In the genomic region with DNA sequence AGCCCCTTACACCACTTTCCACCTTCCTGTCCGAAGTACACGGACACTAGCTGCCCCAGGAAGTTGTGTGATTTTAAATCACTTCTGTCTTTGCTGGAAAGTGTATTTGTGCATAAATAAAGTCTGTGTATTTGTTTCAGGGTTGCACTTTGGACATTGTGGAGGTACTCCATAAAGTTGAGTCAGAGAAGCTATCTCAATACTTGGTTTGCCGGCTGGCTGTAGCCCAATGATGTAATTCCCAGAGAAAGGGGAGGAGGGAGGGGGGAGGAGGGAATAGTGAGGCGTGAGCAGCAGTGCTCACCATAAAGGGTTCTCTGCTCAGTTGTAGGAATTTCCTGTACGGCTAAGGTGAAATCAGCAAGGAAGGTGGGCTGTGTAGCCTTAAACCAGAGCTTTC, we compare ENCODE assay signal across 12 cellular contexts. TPM values are rescaled to one million over a fixed set of nuclear protein-coding genes. Genes with fewer than 3 reads are reported as not detected.
DNase-seq lines count a peak whose midpoint lies in the region; ATAC-seq, FAIRE-seq and TF ChIP-seq lines count a peak whose summit lies in the region.
"Had no signal": no experiment of that assay in that cellular context is flagged by ENCODE, and none has a peak within 500 bp of the region (broad histone marks: within the 10 kb centered on the region; RNA-seq: fewer than 3 reads in every experiment).

No MANE protein-coding gene starts in this region.

- H2BK5ac ChIP-seq in IMR-90 (ENCODE audit: low read depth, low read length, poor library complexity, severe bottlenecking) = no peak overlapping the region

- no TSS peak for BruUV-seq in IMR-90 (replicated peaks; lab: Mats Ljungman, UMichigan)

- POLR2A ChIA-PET in IMR-90 (lab: Charles Lee; ENCODE audit: unreplicated experiment) = no interaction called here

- DNase-seq in IMR-90 = peak; percentile 63
- peak; percentile 74 for DNase-seq in bronchial epithelial cell (ENCODE audit: low read depth)
- no peak for DNase-seq in kidney
- no peak for DNase-seq in HTR-8/SVneo (ENCODE audit: insufficient read length, low spot score)
- DNase-seq in Ammon's horn (ENCODE audit: low spot score) = no peak
- DNase-seq in stimulated activated CD4-positive, alpha-beta T cell treated with anti-CD3 and anti-CD28 coated beads, Interleukin-4, amount 100 ng/mL, for 4 hours = no peak
- no peak for DNase-seq in medulla oblongata (ENCODE audit: extremely low spot score)
- DNase-seq: activated CD4-positive, alpha-beta memory T cell treated with anti-CD3 and anti-CD28 coated beads, Interleukin-2, amount 10 ng/mL, durations not matched to agents 7 days and 5 days; mesendoderm; NCI-H2081 had no signal

- H2AFZ ChIP-seq in IMR-90 (replicated peaks; ENCODE audit: low read length, poor library complexity) = no peak overlapping the region

- no peak overlapping the region for H3K18ac ChIP-seq in IMR-90 (ENCODE audit: low read depth, low read length)

- H3K14ac ChIP-seq in IMR-90 (replicated peaks; ENCODE audit: low read depth, low read length) = no peak overlapping the region

- dilution Hi-C loops in IMR-90 (cut with HindIII; ENCODE audit: low sequenced_read_pairs, unreplicated experiment) = no loop called here

- no peak for TF ChIP-seq CTCF in IMR-90 (conservative IDR thresholded peaks at IDR 0.05; ENCODE audit: low read depth, low read length)
- TF ChIP-seq CTCF in bronchial epithelial cell (IDR thresholded peaks at IDR 0.05; ENCODE audit: insufficient read depth, low read length, severe bottlenecking) = no peak
- TF ChIP-seq CTCF in kidney (IDR thresholded peaks at IDR 0.05; ENCODE audit: borderline replicate concordance, extremely low read depth, insufficient read depth) = no peak

- no peak overlapping the region for H4K8ac ChIP-seq in IMR-90 (ENCODE audit: low read depth in 2 of 2, low read length in 2 of 2)

- TF ChIP-seq RAD21 in IMR-90 (IDR thresholded peaks at IDR 0.05; ENCODE audit: low read length) = no peak

- H3K36me3 ChIP-seq in IMR-90 (ENCODE audit: control insufficient read depth, insufficient read depth, low read length) (peaks cover 7% of the 10 kb centered on the region), bronchial epithelial cell (ENCODE audit: control insufficient read depth, insufficient read depth, low read length) (peaks cover 8% of the 10 kb centered on the region), kidney (ENCODE audit: control insufficient read depth in 1 of 2, insufficient read depth in 2 of 2, low read length in 2 of 2) (peaks cover 6 to 18% of the 10 kb centered on the region in 2 donors), subcutaneous abdominal adipose tissue (ENCODE audit: control insufficient read depth in 5 of 5, insufficient read depth in 5 of 5, low read length in 5 of 5) (peaks cover 3 to 42% (median 23%) of the 10 kb centered on the region in 5 donors)

- no peak overlapping the region for H3K23ac ChIP-seq in IMR-90 (ENCODE audit: low read depth, low read length)

- FAIRE-seq in bronchial epithelial cell (lab: Jason Lieb, UNC) = no peak
- no peak for FAIRE-seq in kidney (lab: Jason Lieb, UNC)
- FAIRE-seq in HTR-8/SVneo (lab: Jason Lieb, UNC) = no peak

- H3K4ac ChIP-seq in IMR-90 (ENCODE audit: low read depth, low read length) = no peak overlapping the region

- H3K56ac ChIP-seq in IMR-90 (ENCODE audit: extremely low read depth, insufficient read depth, low read length) = no peak overlapping the region

- no peak for TF ChIP-seq POLR2A in IMR-90 (IDR thresholded peaks at IDR 0.05; ENCODE audit: low read depth, low read length)

- CTCF ChIA-PET in IMR-90 (lab: Yijun Ruan, JAX) = no interaction called here

- WGBS in IMR-90 (ENCODE audit: extremely low coverage in 2 of 2, insufficient read length in 1 of 2), 2 experiments = no CpG with 5 or more reads among the region's 5 CpGs

- H3K4me1 ChIP-seq in IMR-90 (ENCODE audit: control insufficient read depth, insufficient read depth, low read length) = peaks cover 4% of the 10 kb centered on the region
- peaks cover 0 to 2% of the 10 kb centered on the region in 2 donors for H3K4me1 ChIP-seq in kidney (ENCODE audit: control insufficient read depth in 1 of 2, insufficient read depth in 1 of 2, low read depth in 1 of 2, low read length in 2 of 2)
- peaks cover 4 to 37% (median 17%) of the 10 kb centered on the region in 5 donors for H3K4me1 ChIP-seq in subcutaneous abdominal adipose tissue (ENCODE audit: control insufficient read depth in 5 of 5, insufficient read depth in 5 of 5, low read length in 5 of 5)

- no peak overlapping the region for H3K4me3 ChIP-seq in IMR-90 (ENCODE audit: insufficient read depth, low read depth, low read length)
- H3K4me3 ChIP-seq in bronchial epithelial cell (ENCODE audit: low read depth, low read length) = no peak overlapping the region
- H3K4me3 ChIP-seq in kidney (ENCODE audit: low read length in 2 of 2) = no peak overlapping the region
- no peak overlapping the region for H3K4me3 ChIP-seq in subcutaneous abdominal adipose tissue (ENCODE audit: low read depth in 1 of 5, low read length in 5 of 5)
- H3K4me3 ChIP-seq: SK-N-MC had no signal

- no peaks in the 10 kb centered on the region for H3K27me3 ChIP-seq in IMR-90 (ENCODE audit: control insufficient read depth, insufficient read depth, low read length)
- no peaks in the 10 kb centered on the region for H3K27me3 ChIP-seq in bronchial epithelial cell (ENCODE audit: control insufficient read depth, insufficient read depth, low read length)
- peaks cover 0 to 14% (median 2%) of the 10 kb centered on the region in 5 donors for H3K27me3 ChIP-seq in subcutaneous abdominal adipose tissue (ENCODE audit: control insufficient read depth in 5 of 5, insufficient read depth in 4 of 5, low read length in 5 of 5)

- peaks cover 6% of the 10 kb centered on the region; the same call in 1 of the 2 replicates for H4K20me1 ChIP-seq in IMR-90 (ENCODE audit: insufficient read depth, low read length)

- no peaks in the 10 kb centered on the region; a peak in 1 of 4 replicates for H3K79me1 ChIP-seq in IMR-90 (ENCODE audit: low read depth in 1 of 2, low read length in 2 of 2)

- H3K9ac ChIP-seq in IMR-90 (ENCODE audit: low read depth, low read length) = no peak overlapping the region
- H3K9ac ChIP-seq in kidney (ENCODE audit: low read length in 2 of 2) = no peak overlapping the region
- H3K9ac ChIP-seq in subcutaneous abdominal adipose tissue (ENCODE audit: low read length in 5 of 5) = no peak overlapping the region

- in situ Hi-C loops in IMR-90 (cut with MboI; ENCODE audit: low sequenced_read_pairs) = no loop called here

- H2AK5ac ChIP-seq in IMR-90 (ENCODE audit: low read depth, low read length) = no peak overlapping the region

- no peak overlapping the region for H2BK120ac ChIP-seq in IMR-90 (ENCODE audit: low read depth, low read length)

- no peak overlapping the region for H2BK20ac ChIP-seq in IMR-90 (ENCODE audit: low read depth, low read length)

- H3K9me1 ChIP-seq in IMR-90 (ENCODE audit: insufficient read depth, low read length) = peaks cover 3% of the 10 kb centered on the region

- H4K5ac ChIP-seq in IMR-90 (ENCODE audit: low read depth, low read length) = no peak overlapping the region

- intact Hi-C loops in IMR-90 (cut with micrococcal nuclease) = no loop called here
- intact Hi-C loops in kidney (cut with DNase I) = no loop called here

- H3K4me2 ChIP-seq in IMR-90 (ENCODE audit: low read depth, low read length) = no peak overlapping the region

- no peak overlapping the region for H2BK15ac ChIP-seq in IMR-90 (ENCODE audit: low read depth, low read length)

- H3K27ac ChIP-seq in IMR-90 (ENCODE audit: insufficient read depth, low read length) = no peak overlapping the region
- peak overlapping the region; percentile 51 to 60 for H3K27ac ChIP-seq in kidney (ENCODE audit: low read depth in 2 of 2, low read length in 2 of 2)
- H3K27ac ChIP-seq in subcutaneous abdominal adipose tissue (ENCODE audit: low read depth, low read length) = peak overlapping the region; percentile 55
- H3K27ac ChIP-seq: SK-N-MC had no signal

- ATAC-seq in IMR-90 (ENCODE audit: low read depth) = peak; percentile 91

- H2AK9ac ChIP-seq in IMR-90 (replicated peaks; ENCODE audit: low read depth, low read length, poor library complexity) = peak overlapping the region; percentile 33

- H4K91ac ChIP-seq in IMR-90 (ENCODE audit: insufficient read depth, low read depth, low read length) = no peak overlapping the region

- no peaks in the 10 kb centered on the region for H3K9me3 ChIP-seq in IMR-90 (ENCODE audit: control insufficient read depth, insufficient read depth, low read length)
- no peaks in the 10 kb centered on the region for H3K9me3 ChIP-seq in kidney (ENCODE audit: control insufficient read depth in 1 of 2, low read length in 2 of 2)
- H3K9me3 ChIP-seq in subcutaneous abdominal adipose tissue (ENCODE audit: control insufficient read depth in 5 of 5, low read length in 5 of 5) = no peaks in the 10 kb centered on the region

TF ChIP-seq in IMR-90, 13 proteins besides CTCF, POLR2A, EP300 and RAD21 (continues in another document):
- no peak for TF ChIP-seq MAFK (IDR thresholded peaks at IDR 0.05; ENCODE audit: low read depth, low read length)
- no peak for TF ChIP-seq MXI1 (IDR thresholded peaks at IDR 0.05; ENCODE audit: borderline replicate concordance, low read depth, low read length)
- no peak for TF ChIP-seq SMC3 (IDR thresholded peaks at IDR 0.05; ENCODE audit: low read depth, low read length)
- TF ChIP-seq NFE2L2 (IDR thresholded peaks at IDR 0.05; ENCODE audit: low read depth, low read length) = no peak
- no peak for TF ChIP-seq CHD1 (IDR thresholded peaks at IDR 0.05; ENCODE audit: low read depth, low read length)
- TF ChIP-seq BHLHE40 (IDR thresholded peaks at IDR 0.05; ENCODE audit: low read depth, low read length) = no peak

RNA-seq across cellular contexts. Expression of gene APEX2, which starts 7.5 kb away (rescaled TPM):
- 3.4 and 4.2 TPM in 2 replicates for total RNA-seq in IMR-90 (2012; rRNA removed)
- 16.5 and 19.1 TPM in 2 replicates for polyA plus RNA-seq in IMR-90 (2012; rRNA removed)
- polyA plus RNA-seq in IMR-90 (2012; cell fraction: cytosol; rRNA removed) = 16.9 and 22.0 TPM in 2 replicates
- polyA plus RNA-seq in IMR-90 (2012; cell fraction: nucleus; rRNA removed; ENCODE audit: low replicate concordance) = 12.2 and 17.1 TPM in 2 replicates
- 7.1 and 14.3 TPM in 2 replicates for total RNA-seq in bronchial epithelial cell
- total RNA-seq in kidney = 15.9 TPM
- 16.9 TPM for polyA plus RNA-seq in kidney (ENCODE audit: insufficient read depth, low read depth, low replicate concordance)

RNA-seq across cellular contexts. Expression of gene PFKFB1, which starts 13.6 kb away (rescaled TPM):
- total RNA-seq in IMR-90 (2012; rRNA removed) (under 0.01 TPM in 1 of 2 replicates, not detected in the other), bronchial epithelial cell (0.13 and 0.26 TPM in 2 replicates), kidney (0.31 TPM)
- polyA plus RNA-seq in IMR-90 (2012; rRNA removed) (0.10 and 0.15 TPM in 2 replicates), kidney (ENCODE audit: insufficient read depth, low read depth, low replicate concordance) (1.1 TPM)
- 0.03 and 0.10 TPM in 2 replicates for polyA plus RNA-seq in IMR-90 (2012; cell fraction: cytosol; rRNA removed)
- 0.24 and 0.28 TPM in 2 replicates for polyA plus RNA-seq in IMR-90 (2012; cell fraction: nucleus; rRNA removed; ENCODE audit: low replicate concordance)

RNA-seq across cellular contexts. Expression of gene ALAS2, which starts 23.1 kb away (rescaled TPM):
- total RNA-seq in IMR-90 (2012; rRNA removed) = not detected in 2 replicates
- not detected in 2 replicates for polyA plus RNA-seq in IMR-90 (2012; rRNA removed)
- polyA plus RNA-seq in IMR-90 (2012; cell fraction: cytosol; rRNA removed) = not detected in 2 replicates
- polyA plus RNA-seq in IMR-90 (2012; cell fraction: nucleus; rRNA removed; ENCODE audit: low replicate concordance) = not detected in 2 replicates
- not detected in 2 replicates for total RNA-seq in bronchial epithelial cell
- total RNA-seq in kidney = 0.79 TPM
- not detected for polyA plus RNA-seq in kidney (ENCODE audit: insufficient read depth, low read depth, low replicate concordance)
- total RNA-seq: activated CD4-positive, alpha-beta memory T cell treated with anti-CD3 and anti-CD28 coated beads, Interleukin-2, amount 10 ng/mL, durations not matched to agents 7 days and 5 days had no signal

Comparison
In these comparisons a context has a peak if more than half of its experiments do, and no peak if none do; other contexts are left out.
1. DNase-seq: peak in IMR-90 (single experiment) and bronchial epithelial cell (single experiment); none in kidney (single experiment), HTR-8/SVneo (single experiment), Ammon's horn (single experiment), stimulated activated CD4-positive, alpha-beta T cell treated with anti-CD3 and anti-CD28 coated beads, Interleukin-4, amount 100 ng/mL, for 4 hours (0 of 2) and medulla oblongata (single experiment).